8 cellular contexts compared by ENCODE assay signal in the genomic region with DNA sequence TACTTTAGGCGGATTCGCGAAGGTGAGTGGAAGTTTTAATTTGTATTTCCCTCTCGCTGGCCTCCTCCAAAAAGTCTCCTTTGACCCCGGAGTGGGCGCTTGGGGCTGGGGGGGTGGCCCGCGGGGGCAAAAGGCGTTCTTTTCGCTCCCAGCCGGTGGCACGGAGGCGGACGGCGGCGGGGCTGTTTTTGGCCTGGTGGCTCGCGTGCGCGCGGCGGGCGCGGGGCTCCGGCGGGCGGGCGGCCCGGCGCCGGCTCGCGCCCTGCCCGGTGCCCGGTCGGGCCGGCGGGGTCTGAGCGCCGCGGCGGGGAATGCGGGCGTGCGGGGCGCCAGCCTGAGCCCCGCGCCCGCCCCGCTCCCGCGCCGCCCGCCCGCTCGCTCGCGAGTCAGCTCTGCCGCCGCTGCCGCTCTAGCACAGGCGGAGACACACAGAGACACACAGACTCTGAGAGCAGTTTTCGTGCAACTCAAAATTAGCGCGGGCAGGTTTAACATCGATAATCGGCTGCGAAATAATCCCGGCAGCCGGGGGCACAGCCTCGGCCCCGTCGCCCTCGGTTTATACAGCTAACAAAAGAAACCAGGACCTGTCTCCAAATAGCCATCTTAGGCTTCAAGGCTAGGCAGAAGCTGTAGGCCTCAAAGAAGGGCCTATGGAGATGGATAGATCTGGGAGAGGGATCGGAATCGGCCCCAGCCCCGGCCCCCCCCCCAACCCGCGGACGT. TPM values are rescaled to one million over a fixed set of nuclear protein-coding genes. Genes with fewer than 3 reads are reported as not detected.
DNase-seq lines count a peak whose midpoint lies in the region; ATAC-seq and TF ChIP-seq lines count a peak whose summit lies in the region.

No MANE protein-coding gene starts in this region.

- H3K9me3 Mint-ChIP-seq in CD8-positive, alpha-beta memory T cell, result no peaks in the 10 kb centered on the region
- no peaks in the 10 kb centered on the region for H3K9me3 Mint-ChIP-seq in activated naive CD4-positive, alpha-beta T cell treated with anti-CD3 and anti-CD28 coated beads for 36 hours

- no peaks in the 10 kb centered on the region for H3K27me3 Mint-ChIP-seq in CD8-positive, alpha-beta memory T cell
- H3K27me3 Mint-ChIP-seq in activated naive CD4-positive, alpha-beta T cell treated with anti-CD3 and anti-CD28 coated beads for 36 hours (ENCODE audit: low read depth), result no peaks in the 10 kb centered on the region

- peak; percentile 36 to 79 (median 63) for DNase-seq in CD8-positive, alpha-beta memory T cell
- DNase-seq in HUDEP-2 (lab: John Stamatoyannopoulos, UW; ENCODE audit: unreplicated experiment in 76 of 76), result peak in 43 of 76 experiments; percentile 1 to 56 (median 27)
- DNase-seq in RWPE2 (ENCODE audit: low spot score), result peak; percentile 45
- peak; percentile 57 for DNase-seq in activated naive CD4-positive, alpha-beta T cell treated with anti-CD3 and anti-CD28 coated beads for 36 hours
- peak; percentile 66 for DNase-seq in globus pallidus (ENCODE audit: low spot score)

- peak overlapping the region; percentile 78 for H3K4me3 ChIP-seq in CD8-positive, alpha-beta memory T cell (ENCODE audit: low read length)
- peak overlapping the region; percentile 69 for H3K4me3 ChIP-seq in RWPE2 (ENCODE audit: severe bottlenecking)
- peak overlapping the region; percentile 73 to 79 for H3K4me3 ChIP-seq in neutrophil (ENCODE audit: low read depth in 1 of 2, low read length in 1 of 2)

- peak overlapping the region; percentile 85 for H3K27ac ChIP-seq in CD8-positive, alpha-beta memory T cell (ENCODE audit: low read depth, low read length)
- H3K27ac ChIP-seq in RWPE2 (ENCODE audit: poor library complexity, severe bottlenecking) (peak overlapping the region; percentile 93), neutrophil (peak overlapping the region; percentile 96), temporal lobe (ENCODE audit: low read depth, low read length) (peak overlapping the region; percentile 84)

- peaks cover 0 to 46% (median 0%) of the 10 kb centered on the region in 3 donors for H3K36me3 Mint-ChIP-seq in CD8-positive, alpha-beta memory T cell
- H3K36me3 Mint-ChIP-seq in activated naive CD4-positive, alpha-beta T cell treated with anti-CD3 and anti-CD28 coated beads for 36 hours (ENCODE audit: low read depth), result peaks cover 22% of the 10 kb centered on the region

- no peaks in the 10 kb centered on the region for H3K9me3 ChIP-seq in CD8-positive, alpha-beta memory T cell (ENCODE audit: low read length)
- no peaks in the 10 kb centered on the region for H3K9me3 ChIP-seq in RWPE2 (ENCODE audit: severe bottlenecking)
- no peaks in the 10 kb centered on the region for H3K9me3 ChIP-seq in neutrophil

- no peak for TF ChIP-seq CTCF in RWPE2 (IDR thresholded peaks at IDR 0.05; ENCODE audit: poor library complexity, severe bottlenecking)
- TF ChIP-seq CTCF in neutrophil (IDR thresholded peaks at IDR 0.05), result no peak

- peaks cover 35 to 61% (median 47%) of the 10 kb centered on the region in 3 donors for H3K4me1 Mint-ChIP-seq in CD8-positive, alpha-beta memory T cell
- peaks cover 25% of the 10 kb centered on the region for H3K4me1 Mint-ChIP-seq in activated naive CD4-positive, alpha-beta T cell treated with anti-CD3 and anti-CD28 coated beads for 36 hours (ENCODE audit: low read depth)

- H3K4me1 ChIP-seq in CD8-positive, alpha-beta memory T cell (ENCODE audit: insufficient read depth, low read length), result peaks cover 40% of the 10 kb centered on the region
- peaks cover 20% of the 10 kb centered on the region for H3K4me1 ChIP-seq in RWPE2 (ENCODE audit: insufficient read depth, poor library complexity, severe bottlenecking)
- peaks cover 55 to 56% of the 10 kb centered on the region in 2 experiments for H3K4me1 ChIP-seq in neutrophil (ENCODE audit: control insufficient read depth in 1 of 2, insufficient read depth in 1 of 2, low read depth in 1 of 2, low read length in 1 of 2)

- peak overlapping the region; percentile 92 to 99 (median 98) for H3K4me3 Mint-ChIP-seq in CD8-positive, alpha-beta memory T cell
- peak overlapping the region; percentile 95 for H3K4me3 Mint-ChIP-seq in activated naive CD4-positive, alpha-beta T cell treated with anti-CD3 and anti-CD28 coated beads for 36 hours

- ATAC-seq in RWPE2 (ENCODE audit: low read depth) (no peak), GM21515 (IDR thresholded peaks at IDR 0.05; ENCODE audit: unreplicated experiment) (no peak)

- peak overlapping the region; percentile 84 to 99 (median 98) for H3K27ac Mint-ChIP-seq in CD8-positive, alpha-beta memory T cell
- H3K27ac Mint-ChIP-seq in activated naive CD4-positive, alpha-beta T cell treated with anti-CD3 and anti-CD28 coated beads for 36 hours, result peak overlapping the region; percentile 99

- POLR2A ChIA-PET in CD8-positive, alpha-beta memory T cell (lab: Charles Lee), result interaction anchor here (0.8 to 4.5 kb wide), 5 partner anchors 10 to 642 kb away, joined by 3 to 29 read pairs (median 4); no protein-coding TSS in a partner anchor

- intact Hi-C loops in activated naive CD4-positive, alpha-beta T cell treated with anti-CD3 and anti-CD28 coated beads for 36 hours (cut with micrococcal nuclease), result no loop called here

- H3K36me3 ChIP-seq in CD8-positive, alpha-beta memory T cell (ENCODE audit: insufficient read depth, low read length), result no peaks in the 10 kb centered on the region
- peaks cover 38% of the 10 kb centered on the region for H3K36me3 ChIP-seq in RWPE2 (ENCODE audit: low read depth)
- H3K36me3 ChIP-seq in neutrophil, result no peaks in the 10 kb centered on the region

- no peaks in the 10 kb centered on the region for H3K27me3 ChIP-seq in CD8-positive, alpha-beta memory T cell (ENCODE audit: insufficient read depth, low read length, poor library complexity, severe bottlenecking)
- no peaks in the 10 kb centered on the region for H3K27me3 ChIP-seq in RWPE2 (ENCODE audit: insufficient read depth, poor library complexity, severe bottlenecking)
- no peaks in the 10 kb centered on the region for H3K27me3 ChIP-seq in neutrophil

- CTCF ChIA-PET in CD8-positive, alpha-beta memory T cell (lab: Charles Lee), result interaction anchor here (1.1 to 7.2 kb wide), 8 partner anchors 10 to 262 kb away, joined by 3 to 45 read pairs (median 6); no protein-coding TSS in a partner anchor
- CTCF ChIA-PET in activated naive CD4-positive, alpha-beta T cell treated with anti-CD3 and anti-CD28 coated beads for 36 hours (lab: Charles Lee), result interaction anchor here (0.8 to 8.9 kb wide), 3 partner anchors 10 to 185 kb away, joined by 3 to 62 read pairs (median 6); no protein-coding TSS in a partner anchor

RNA-seq across cellular contexts. Expression of a gene that starts 0.8 kb away (rescaled TPM):
- total RNA-seq in CD8-positive, alpha-beta memory T cell, result 10 to 100 TPM; 25.5 to 26.7 TPM
- polyA plus RNA-seq in CD8-positive, alpha-beta memory T cell, result 12.9 TPM
- total RNA-seq in activated naive CD4-positive, alpha-beta T cell treated with anti-CD3 and anti-CD28 coated beads for 36 hours, result 10 to 100 TPM; 27.7 to 28.3 TPM
- 40.1 TPM for total RNA-seq in temporal lobe
